ENCODE assay signal across 10 cellular contexts in the genomic region with DNA sequence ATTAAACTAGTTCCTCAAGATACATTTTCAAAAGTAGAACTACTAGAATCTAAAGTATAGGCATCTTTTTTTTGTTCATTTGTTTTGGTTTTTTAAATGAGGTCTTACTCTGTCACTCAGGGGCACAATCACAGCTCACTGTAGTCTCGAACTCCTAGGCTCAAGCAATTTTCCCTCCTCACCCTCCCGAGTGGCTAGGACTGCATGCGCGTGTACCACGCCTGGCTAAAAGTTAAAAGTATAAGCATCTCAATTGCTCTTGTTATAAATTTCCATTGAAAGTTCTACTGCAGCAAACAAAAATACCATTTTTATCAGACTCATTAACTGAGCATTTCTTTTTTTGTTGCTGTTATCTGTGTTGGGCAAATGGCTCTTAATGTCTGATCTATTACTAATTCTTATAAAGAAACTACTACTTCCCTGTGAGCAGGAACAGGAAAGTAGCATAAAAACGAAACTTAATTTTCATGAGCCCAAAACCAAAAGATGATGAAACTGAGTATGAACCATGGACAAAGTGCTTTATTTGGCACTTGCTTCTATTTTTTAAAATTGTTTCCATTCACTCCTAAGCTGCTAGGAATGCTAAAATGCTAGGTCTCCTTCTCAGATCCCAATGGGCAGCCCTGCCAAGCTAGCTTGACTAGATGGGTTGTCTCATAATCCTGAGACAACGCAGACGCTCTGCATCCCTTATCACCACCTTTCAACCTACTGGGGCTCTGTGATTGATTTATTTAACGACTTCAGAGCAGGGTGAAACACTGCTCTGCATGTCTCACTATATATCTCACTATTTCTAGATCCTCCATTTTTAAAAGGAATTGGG. TPM values are rescaled to one million over a fixed set of nuclear protein-coding genes. Genes with fewer than 3 reads are reported as not detected.
DNase-seq lines count a peak whose midpoint lies in the region; ATAC-seq and TF ChIP-seq lines count a peak whose summit lies in the region.
"Had no signal": no experiment of that assay in that cellular context is flagged by ENCODE, and none has a peak within 500 bp of the region (broad histone marks: within the 10 kb centered on the region; RNA-seq: fewer than 3 reads in every experiment).

No MANE protein-coding gene starts in this region.

- no peak overlapping the region for H2AFZ ChIP-seq in IMR-90 (replicated peaks; ENCODE audit: low read length, poor library complexity)

- H3K36me3 ChIP-seq in IMR-90 (ENCODE audit: control insufficient read depth, insufficient read depth, low read length) = peaks cover 15% of the 10 kb centered on the region

- no peak overlapping the region for H3K18ac ChIP-seq in IMR-90 (ENCODE audit: low read depth, low read length)

- peak overlapping the region; percentile 8; the same call in 1 of the 2 replicates for H3K14ac ChIP-seq in IMR-90 (replicated peaks; ENCODE audit: low read depth, low read length)

- H3K27me3 Mint-ChIP-seq in activated T-cell treated with anti-CD3 and anti-CD28 coated beads, Interleukin-2, amount 50 U/mL, for 24 hours = no peaks in the 10 kb centered on the region
- H3K27me3 Mint-ChIP-seq in activated naive CD8-positive, alpha-beta T cell treated with anti-CD3 and anti-CD28 coated beads, Interleukin-2, amount 10 ng/mL, durations not matched to agents 7 days and 5 days = no peaks in the 10 kb centered on the region
- H3K27me3 Mint-ChIP-seq in MCF 10A (ENCODE audit: insufficient read depth, unreplicated experiment) = no peaks in the 10 kb centered on the region

- POLR2A ChIA-PET in IMR-90 (lab: Charles Lee; ENCODE audit: unreplicated experiment) (no interaction called here), MCF 10A (lab: Yijun Ruan, JAX) (interaction anchor here (0.7 to 1.4 kb wide), 2 partner anchors 11 to 63 kb away, joined by 3 read pairs; no protein-coding TSS in a partner anchor)
- POLR2A ChIA-PET in activated naive CD8-positive, alpha-beta T cell treated with anti-CD3 and anti-CD28 coated beads, Interleukin-2, amount 10 ng/mL, durations not matched to agents 7 days and 5 days (lab: Charles Lee) = interaction anchor here (1.0 kb wide), 1 partner anchor 37 kb away, joined by 3 read pairs; no protein-coding TSS in a partner anchor

- H3K36me3 Mint-ChIP-seq in activated T-cell treated with anti-CD3 and anti-CD28 coated beads, Interleukin-2, amount 50 U/mL, for 24 hours (ENCODE audit: low read depth) = peaks cover 68% of the 10 kb centered on the region
- peaks cover 58% of the 10 kb centered on the region for H3K36me3 Mint-ChIP-seq in activated naive CD8-positive, alpha-beta T cell treated with anti-CD3 and anti-CD28 coated beads, Interleukin-2, amount 10 ng/mL, durations not matched to agents 7 days and 5 days
- H3K36me3 Mint-ChIP-seq in MCF 10A (ENCODE audit: insufficient read depth, unreplicated experiment) = peaks cover 43% of the 10 kb centered on the region

- H3K27me3 ChIP-seq in IMR-90 (ENCODE audit: control insufficient read depth, insufficient read depth, low read length) = no peaks in the 10 kb centered on the region

- no TSS peak for BruUV-seq in IMR-90 (replicated peaks; lab: Mats Ljungman, UMichigan)
- BruUV-seq in MCF 10A (replicated peaks; lab: Mats Ljungman, UMichigan) = no TSS peak

- no peak overlapping the region for H3K9ac ChIP-seq in IMR-90 (ENCODE audit: low read depth, low read length)

- H3K9me3 Mint-ChIP-seq in activated T-cell treated with anti-CD3 and anti-CD28 coated beads, Interleukin-2, amount 50 U/mL, for 24 hours = no peaks in the 10 kb centered on the region
- H3K9me3 Mint-ChIP-seq in activated naive CD8-positive, alpha-beta T cell treated with anti-CD3 and anti-CD28 coated beads, Interleukin-2, amount 10 ng/mL, durations not matched to agents 7 days and 5 days = peaks cover 3% of the 10 kb centered on the region
- peaks cover 9% of the 10 kb centered on the region for H3K9me3 Mint-ChIP-seq in MCF 10A (ENCODE audit: unreplicated experiment)

- H3K9me1 ChIP-seq in IMR-90 (ENCODE audit: insufficient read depth, low read length) = peaks cover 6% of the 10 kb centered on the region

- H2AK9ac ChIP-seq in IMR-90 (replicated peaks; ENCODE audit: low read depth, low read length, poor library complexity) = no peak overlapping the region

- peaks cover 6% of the 10 kb centered on the region; the same call in 1 of the 2 replicates for H3K4me1 ChIP-seq in IMR-90 (ENCODE audit: control insufficient read depth, insufficient read depth, low read length)

- peak overlapping the region; percentile 1 for H3K4me3 Mint-ChIP-seq in activated T-cell treated with anti-CD3 and anti-CD28 coated beads, Interleukin-2, amount 50 U/mL, for 24 hours
- H3K4me3 Mint-ChIP-seq in activated naive CD8-positive, alpha-beta T cell treated with anti-CD3 and anti-CD28 coated beads, Interleukin-2, amount 10 ng/mL, durations not matched to agents 7 days and 5 days = peak overlapping the region; percentile 75
- H3K4me3 Mint-ChIP-seq in MCF 10A (ENCODE audit: unreplicated experiment) = no peak overlapping the region

- H2BK5ac ChIP-seq in IMR-90 (ENCODE audit: low read depth, low read length, poor library complexity, severe bottlenecking) = peak overlapping the region; percentile 29

- H3K9me3 ChIP-seq in IMR-90 (ENCODE audit: control insufficient read depth, insufficient read depth, low read length) = no peaks in the 10 kb centered on the region

- TF ChIP-seq CTCF in IMR-90 (conservative IDR thresholded peaks at IDR 0.05; ENCODE audit: low read depth, low read length) = no peak
- no peak for TF ChIP-seq CTCF in MCF 10A (IDR thresholded peaks at IDR 0.05; ENCODE audit: unreplicated experiment)

- no peak overlapping the region for H3K27ac ChIP-seq in IMR-90 (ENCODE audit: insufficient read depth, low read length)

- no peak overlapping the region for H3K4ac ChIP-seq in IMR-90 (ENCODE audit: low read depth, low read length)

- intact Hi-C loops in IMR-90 (cut with micrococcal nuclease) (no loop called here), sciatic nerve (cut with DNase I) (no loop called here), MCF 10A (cut with micrococcal nuclease) (no loop called here)

- in situ Hi-C loops in IMR-90 (cut with MboI; ENCODE audit: low sequenced_read_pairs) = no loop called here

- H4K91ac ChIP-seq in IMR-90 (ENCODE audit: insufficient read depth, low read depth, low read length) = no peak overlapping the region

- H3K23ac ChIP-seq in IMR-90 (ENCODE audit: low read depth, low read length) = 0 out of 2 replicates have a peak overlapping the region, but pooled peaks have one; percentile 9

- H2BK120ac ChIP-seq in IMR-90 (ENCODE audit: low read depth, low read length) = no peak overlapping the region

- no peak for TF ChIP-seq RAD21 in IMR-90 (IDR thresholded peaks at IDR 0.05; ENCODE audit: low read length)

- H3K4me1 Mint-ChIP-seq in activated T-cell treated with anti-CD3 and anti-CD28 coated beads, Interleukin-2, amount 50 U/mL, for 24 hours (ENCODE audit: low read depth) = peaks cover 37% of the 10 kb centered on the region
- peaks cover 29% of the 10 kb centered on the region for H3K4me1 Mint-ChIP-seq in activated naive CD8-positive, alpha-beta T cell treated with anti-CD3 and anti-CD28 coated beads, Interleukin-2, amount 10 ng/mL, durations not matched to agents 7 days and 5 days
- H3K4me1 Mint-ChIP-seq in MCF 10A (ENCODE audit: insufficient read depth, unreplicated experiment) = no peaks in the 10 kb centered on the region

- H3K56ac ChIP-seq in IMR-90 (ENCODE audit: extremely low read depth, insufficient read depth, low read length) = no peak overlapping the region

- peak overlapping the region; percentile 90 for H3K27ac Mint-ChIP-seq in activated T-cell treated with anti-CD3 and anti-CD28 coated beads, Interleukin-2, amount 50 U/mL, for 24 hours
- peak overlapping the region; percentile 98 for H3K27ac Mint-ChIP-seq in activated naive CD8-positive, alpha-beta T cell treated with anti-CD3 and anti-CD28 coated beads, Interleukin-2, amount 10 ng/mL, durations not matched to agents 7 days and 5 days
- H3K27ac Mint-ChIP-seq in MCF 10A (ENCODE audit: low read depth, unreplicated experiment) = no peak overlapping the region

- CTCF ChIA-PET in IMR-90 (lab: Yijun Ruan, JAX) (no interaction called here), MCF 10A (lab: Yijun Ruan, JAX) (interaction anchor here (0.6 to 0.9 kb wide), 3 partner anchors 37 to 183 kb away, joined by 3 to 4 read pairs (median 4); a partner anchor contains a TSS)

- no peak overlapping the region for H2BK15ac ChIP-seq in IMR-90 (ENCODE audit: low read depth, low read length)

- dilution Hi-C loops in IMR-90 (cut with HindIII; ENCODE audit: low sequenced_read_pairs, unreplicated experiment) = no loop called here

- ATAC-seq in IMR-90 (ENCODE audit: low read depth) (peak; percentile 53), sciatic nerve (peak; percentile 36)
- ATAC-seq in activated naive CD8-positive, alpha-beta T cell treated with anti-CD3 and anti-CD28 coated beads, Interleukin-2, amount 10 ng/mL, durations not matched to agents 7 days and 5 days (ENCODE audit: low read depth) = peak; percentile 80

- TF ChIP-seq POLR2A in IMR-90 (IDR thresholded peaks at IDR 0.05; ENCODE audit: low read depth, low read length) = no peak

- H3K4me2 ChIP-seq in IMR-90 (ENCODE audit: low read depth, low read length) = peak overlapping the region; percentile 66; the same call in 1 of the 2 replicates

- no peak overlapping the region for H2BK20ac ChIP-seq in IMR-90 (ENCODE audit: low read depth, low read length)

- H3K79me1 ChIP-seq in IMR-90 (ENCODE audit: low read depth in 1 of 2, low read length in 2 of 2) = peaks cover 29 to 64% of the 10 kb centered on the region in 2 experiments

- H4K8ac ChIP-seq in IMR-90 (ENCODE audit: low read depth in 2 of 2, low read length in 2 of 2) = peak overlapping the region in 1 of 2 experiments; percentile 19; a peak in 1 of 4 replicates

- no CpG with 5 or more reads among the region's 9 CpGs for WGBS in IMR-90 (ENCODE audit: extremely low coverage in 2 of 2, insufficient read length in 1 of 2), 2 experiments

- H3K4me3 ChIP-seq in IMR-90 (ENCODE audit: insufficient read depth, low read depth, low read length) = no peak overlapping the region
- H3K4me3 ChIP-seq: lung had no signal

- no peak for DNase-seq in activated T-cell treated with anti-CD3 and anti-CD28 coated beads, Interleukin-2, amount 50 U/mL, for 24 hours
- DNase-seq in activated T-cell treated with anti-CD3 and anti-CD28 coated beads, Interleukin-2, amount 50 U/mL, for 1 hour = no peak
- DNase-seq in IMR-90 = peak; percentile 38
- no peak for DNase-seq in activated naive CD8-positive, alpha-beta T cell treated with anti-CD3 and anti-CD28 coated beads, Interleukin-2, amount 10 ng/mL, durations not matched to agents 7 days and 5 days
- no peak for DNase-seq in sciatic nerve (ENCODE audit: low spot score)
- DNase-seq in MCF 10A (ENCODE audit: unreplicated experiment) = no peak
- DNase-seq in NCI-H69 (lab: John Stamatoyannopoulos, UW) = no peak
- DNase-seq in activated CD8-positive, alpha-beta memory T cell treated with anti-CD3 and anti-CD28 coated beads, Interleukin-2, amount 50 U/mL, for 4 hours = no peak
- DNase-seq: effector CD4-positive, alpha-beta T cell had no signal

- H2AK5ac ChIP-seq in IMR-90 (ENCODE audit: low read depth, low read length) = no peak overlapping the region

- no peak overlapping the region for H4K5ac ChIP-seq in IMR-90 (ENCODE audit: low read depth, low read length)

- peaks cover 40% of the 10 kb centered on the region for H4K20me1 ChIP-seq in IMR-90 (ENCODE audit: insufficient read depth, low read length)

RNA-seq across cellular contexts. Expression of a gene that starts 36.9 kb away (rescaled TPM):
- total RNA-seq in IMR-90 (2012; rRNA removed) (39.4 and 41.0 TPM in 2 replicates), sciatic nerve (50.4 TPM), MCF 10A (2022) (51.8 and 56.3 TPM in 2 replicates)
- 77.6 and 81.0 TPM in 2 replicates for polyA plus RNA-seq in IMR-90 (2012; rRNA removed)
- polyA plus RNA-seq in IMR-90 (2012; cell fraction: cytosol; rRNA removed) = 47.2 and 64.3 TPM in 2 replicates
- polyA plus RNA-seq in IMR-90 (2012; cell fraction: nucleus; rRNA removed; ENCODE audit: low replicate concordance) = 135 and 171 TPM in 2 replicates
- 10 to 100 TPM; 59.9 to 60.6 TPM for total RNA-seq in activated naive CD8-positive, alpha-beta T cell treated with anti-CD3 and anti-CD28 coated beads, Interleukin-2, amount 10 ng/mL, durations not matched to agents 7 days and 5 days
